3 cellular contexts compared by ENCODE assay signal in the genomic region with DNA sequence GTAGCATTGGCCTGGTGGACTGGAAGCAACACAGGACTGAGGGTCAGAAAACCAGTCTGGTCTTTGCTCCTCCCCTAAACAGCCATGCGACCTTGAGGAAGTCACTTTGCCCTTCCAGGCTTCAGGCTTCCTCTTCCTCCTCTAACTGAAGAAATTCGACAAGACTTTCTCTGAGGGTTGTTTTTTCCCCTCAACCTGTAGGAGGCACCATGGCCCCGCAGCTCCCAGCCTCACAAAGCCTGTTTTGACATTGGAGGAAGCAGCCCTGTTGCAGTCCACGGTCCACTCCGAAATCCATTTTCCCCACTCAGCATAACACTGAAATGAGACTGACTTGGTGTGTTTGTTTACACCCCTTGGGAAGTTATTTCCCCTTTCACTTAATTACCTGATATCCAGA.
A peak's percentile ranks its signal among the peaks of the same experiment; 100 is the strongest.
TF ChIP-seq lines count a peak whose summit lies in the region.

No MANE protein-coding gene starts in this region.

TF ChIP-seq in A549, 52 proteins besides CTCF, POLR2A, EP300 and RAD21:
- TF ChIP-seq CBX2 (IDR thresholded peaks at IDR 0.05; ENCODE audit: borderline replicate concordance, low read depth), result no peak
- TF ChIP-seq MAFK (IDR thresholded peaks at IDR 0.05; ENCODE audit: partially characterized antibody), result no peak
- TF ChIP-seq HOXB13 (CRISPR knock-in tag; IDR thresholded peaks at IDR 0.05; ENCODE audit: low read depth), result no peak
- TF ChIP-seq, protein P1, sequence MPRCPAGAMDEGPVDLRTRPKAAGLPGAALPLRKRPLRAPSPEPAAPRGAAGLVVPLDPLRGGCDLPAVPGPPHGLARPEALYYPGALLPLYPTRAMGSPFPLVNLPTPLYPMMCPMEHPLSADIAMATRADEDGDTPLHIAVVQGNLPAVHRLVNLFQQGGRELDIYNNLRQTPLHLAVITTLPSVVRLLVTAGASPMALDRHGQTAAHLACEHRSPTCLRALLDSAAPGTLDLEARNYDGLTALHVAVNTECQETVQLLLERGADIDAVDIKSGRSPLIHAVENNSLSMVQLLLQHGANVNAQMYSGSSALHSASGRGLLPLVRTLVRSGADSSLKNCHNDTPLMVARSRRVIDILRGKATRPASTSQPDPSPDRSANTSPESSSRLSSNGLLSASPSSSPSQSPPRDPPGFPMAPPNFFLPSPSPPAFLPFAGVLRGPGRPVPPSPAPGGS (IDR thresholded peaks at IDR 0.05), result no peak
- TF ChIP-seq, protein P2, sequence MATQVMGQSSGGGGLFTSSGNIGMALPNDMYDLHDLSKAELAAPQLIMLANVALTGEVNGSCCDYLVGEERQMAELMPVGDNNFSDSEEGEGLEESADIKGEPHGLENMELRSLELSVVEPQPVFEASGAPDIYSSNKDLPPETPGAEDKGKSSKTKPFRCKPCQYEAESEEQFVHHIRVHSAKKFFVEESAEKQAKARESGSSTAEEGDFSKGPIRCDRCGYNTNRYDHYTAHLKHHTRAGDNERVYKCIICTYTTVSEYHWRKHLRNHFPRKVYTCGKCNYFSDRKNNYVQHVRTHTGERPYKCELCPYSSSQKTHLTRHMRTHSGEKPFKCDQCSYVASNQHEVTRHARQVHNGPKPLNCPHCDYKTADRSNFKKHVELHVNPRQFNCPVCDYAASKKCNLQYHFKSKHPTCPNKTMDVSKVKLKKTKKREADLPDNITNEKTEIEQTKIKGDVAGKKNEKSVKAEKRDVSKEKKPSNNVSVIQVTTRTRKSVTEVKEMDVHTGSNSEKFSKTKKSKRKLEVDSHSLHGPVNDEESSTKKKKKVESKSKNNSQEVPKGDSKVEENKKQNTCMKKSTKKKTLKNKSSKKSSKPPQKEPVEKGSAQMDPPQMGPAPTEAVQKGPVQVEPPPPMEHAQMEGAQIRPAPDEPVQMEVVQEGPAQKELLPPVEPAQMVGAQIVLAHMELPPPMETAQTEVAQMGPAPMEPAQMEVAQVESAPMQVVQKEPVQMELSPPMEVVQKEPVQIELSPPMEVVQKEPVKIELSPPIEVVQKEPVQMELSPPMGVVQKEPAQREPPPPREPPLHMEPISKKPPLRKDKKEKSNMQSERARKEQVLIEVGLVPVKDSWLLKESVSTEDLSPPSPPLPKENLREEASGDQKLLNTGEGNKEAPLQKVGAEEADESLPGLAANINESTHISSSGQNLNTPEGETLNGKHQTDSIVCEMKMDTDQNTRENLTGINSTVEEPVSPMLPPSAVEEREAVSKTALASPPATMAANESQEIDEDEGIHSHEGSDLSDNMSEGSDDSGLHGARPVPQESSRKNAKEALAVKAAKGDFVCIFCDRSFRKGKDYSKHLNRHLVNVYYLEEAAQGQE (IDR thresholded peaks at IDR 0.05), result no peak
- TF ChIP-seq SREBF2 (IDR thresholded peaks at IDR 0.05), result no peak

TF ChIP-seq in GM12878, 131 proteins besides CTCF, POLR2A, EP300 and RAD21:
- TF ChIP-seq MTA2 (IDR thresholded peaks at IDR 0.05; ENCODE audit: low read depth) (no peak), HCFC1 (IDR thresholded peaks at IDR 0.05; ENCODE audit: low read length) (no peak), EED (IDR thresholded peaks at IDR 0.05; ENCODE audit: low read depth) (no peak), CHD1 (IDR thresholded peaks at IDR 0.05; ENCODE audit: low read depth, low read length) (no peak), MXI1 (IDR thresholded peaks at IDR 0.05; ENCODE audit: low read depth, low read length) (no peak), ZNF24 (IDR thresholded peaks at IDR 0.05) (no peak)
- TF ChIP-seq, protein P3, sequence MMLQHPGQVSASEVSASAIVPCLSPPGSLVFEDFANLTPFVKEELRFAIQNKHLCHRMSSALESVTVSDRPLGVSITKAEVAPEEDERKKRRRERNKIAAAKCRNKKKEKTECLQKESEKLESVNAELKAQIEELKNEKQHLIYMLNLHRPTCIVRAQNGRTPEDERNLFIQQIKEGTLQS (IDR thresholded peaks at IDR 0.05; ENCODE audit: borderline replicate concordance, extremely low read depth, low read depth, low read length), result no peak

TF ChIP-seq in HepG2, 621 proteins besides CTCF, POLR2A, EP300 and RAD21:
- TF ChIP-seq SMC3 (IDR thresholded peaks at IDR 0.05; ENCODE audit: low read length), result peak; percentile 26; the same call in 1 of the 2 replicates
- TF ChIP-seq, protein P2 (IDR thresholded peaks at IDR 0.05; ENCODE audit: borderline replicate concordance in 1 of 2, low read depth in 1 of 2, low read length in 2 of 2), result no peak
- TF ChIP-seq STAG1 (CRISPR knock-in tag; IDR thresholded peaks at IDR 0.05), result peak; percentile 63
